Comparison of ENCODE assay signal across 25 cellular contexts in genomic region chr13:46388308-46388707, GRCh38. TPM values are rescaled to one million over a fixed set of nuclear protein-coding genes. Genes with fewer than 3 reads are reported as not detected.
DNase-seq lines count a peak whose midpoint lies in the region; ATAC-seq, FAIRE-seq and TF ChIP-seq lines count a peak whose summit lies in the region.
"Had no signal": no experiment of that assay in that cellular context is flagged by ENCODE, and none has a peak within 500 bp of the region (broad histone marks: within the 10 kb centered on the region; RNA-seq: fewer than 3 reads in every experiment).

No MANE protein-coding gene starts in this region.

- no peak overlapping the region for H3K4me3 ChIP-seq in CD8-positive, alpha-beta memory T cell (ENCODE audit: low read length)

- peaks cover 15% of the 10 kb centered on the region for H3K4me1 ChIP-seq in CD8-positive, alpha-beta memory T cell (ENCODE audit: insufficient read depth, low read length)
- H3K4me1 ChIP-seq: neural progenitor cell, psoas muscle had no signal

- H3K27me3 Mint-ChIP-seq in CD8-positive, alpha-beta memory T cell, result peaks cover 23 to 49% of the 10 kb centered on the region in 2 donors
- peaks cover 38% of the 10 kb centered on the region for H3K27me3 Mint-ChIP-seq in T-helper 17 cell
- peaks cover 59% of the 10 kb centered on the region for H3K27me3 Mint-ChIP-seq in nephron (ENCODE audit: low read depth)

- H3K9me3 Mint-ChIP-seq in CD8-positive, alpha-beta memory T cell, result no peaks in the 10 kb centered on the region
- H3K9me3 Mint-ChIP-seq in nephron, result no peaks in the 10 kb centered on the region
- H3K9me3 Mint-ChIP-seq: activated T-helper 2 cell treated with anti-CD3 and anti-CD28 coated beads, Interferon-gamma antibody, Interleukin-2, Interleukin-4, amounts not matched to agents 10 μg/mL and 5 μg/mL and 100 μg/mL, durations not matched to agents 14 hours and 24 hours and 36 hours; neural progenitor cell had no signal

- no peaks in the 10 kb centered on the region for H3K36me3 ChIP-seq in CD8-positive, alpha-beta memory T cell (ENCODE audit: insufficient read depth, low read length)
- H3K36me3 ChIP-seq: cardiac muscle cell, neural progenitor cell, spleen had no signal

- no peak for DNase-seq in CD8-positive, alpha-beta memory T cell
- DNase-seq in GM12892 (ENCODE audit: insufficient read length), result no peak
- no peak for DNase-seq in T-helper 17 cell
- no peak for DNase-seq in iPS-NIHi7 (ENCODE audit: extremely low spot score)
- no peak for DNase-seq in NCI-H2107 (lab: John Stamatoyannopoulos, UW)
- DNase-seq: activated CD4-positive, alpha-beta T cell treated with anti-CD3 and anti-CD28 coated beads for 4 hours; activated CD8-positive, alpha-beta memory T cell treated with anti-CD3 and anti-CD28 coated beads, Interleukin-2, amount 10 ng/mL, durations not matched to agents 7 days and 5 days; dorsolateral prefrontal cortex; IMR-90; kidney; NCI-H1694 treated with DMSO at 0.1 percent for 48 hours; NCI-H774; psoas muscle; stimulated activated CD8-positive, alpha-beta memory T cell treated with anti-CD3 and anti-CD28 coated beads, Interleukin-4, amount 100 ng/mL, for 48 hours had no signal

- H3K9me3 ChIP-seq in CD8-positive, alpha-beta memory T cell (ENCODE audit: low read length), result no peaks in the 10 kb centered on the region
- no peaks in the 10 kb centered on the region for H3K9me3 ChIP-seq in T-helper 17 cell (ENCODE audit: control insufficient read depth, low read length, poor library complexity, severe bottlenecking)
- H3K9me3 ChIP-seq: psoas muscle, spleen had no signal

- POLR2A ChIA-PET in CD8-positive, alpha-beta memory T cell (lab: Charles Lee), result no interaction called here

- CTCF ChIA-PET in CD8-positive, alpha-beta memory T cell (lab: Charles Lee), result no interaction called here

- ATAC-seq in T-helper 17 cell, result no peak
- ATAC-seq in HG03460 (IDR thresholded peaks at IDR 0.05; ENCODE audit: unreplicated experiment), result no peak
- ATAC-seq: Panc1, psoas muscle had no signal

- peaks cover 15% of the 10 kb centered on the region for H3K27me3 ChIP-seq in CD8-positive, alpha-beta memory T cell (ENCODE audit: insufficient read depth, low read length, poor library complexity, severe bottlenecking)

- peak overlapping the region in 5 of 7 donors; percentile 16 to 52 (median 33) for H3K4me3 Mint-ChIP-seq in CD8-positive, alpha-beta memory T cell
- peak overlapping the region; percentile 5 for H3K4me3 Mint-ChIP-seq in T-helper 17 cell
- H3K4me3 Mint-ChIP-seq in nephron, result peak overlapping the region; percentile 30 to 52 (median 46)

- H3K36me3 Mint-ChIP-seq in CD8-positive, alpha-beta memory T cell, result no peaks in the 10 kb centered on the region
- H3K36me3 Mint-ChIP-seq in T-helper 17 cell (ENCODE audit: low read depth) (no peaks in the 10 kb centered on the region), nephron (ENCODE audit: low read depth) (no peaks in the 10 kb centered on the region)
- H3K36me3 Mint-ChIP-seq: activated CD8-positive, alpha-beta memory T cell treated with anti-CD3 and anti-CD28 coated beads, Interleukin-2, amount 10 ng/mL, durations not matched to agents 7 days and 5 days; neural progenitor cell had no signal

- TF ChIP-seq CTCF in nephron (IDR thresholded peaks at IDR 0.05; ENCODE audit: unreplicated experiment in 3 of 3), result no peak

- peaks cover 19 to 31% (median 28%) of the 10 kb centered on the region in 3 donors for H3K4me1 Mint-ChIP-seq in CD8-positive, alpha-beta memory T cell
- H3K4me1 Mint-ChIP-seq in T-helper 17 cell (peaks cover 13% of the 10 kb centered on the region), nephron (peaks cover 26% of the 10 kb centered on the region)

- no peak overlapping the region for H3K27ac ChIP-seq in CD8-positive, alpha-beta memory T cell (ENCODE audit: low read depth, low read length)
- H3K27ac ChIP-seq: cardiac muscle cell, epithelial cell of prostate, foreskin keratinocyte, HL-60, neural progenitor cell, psoas muscle had no signal

- FAIRE-seq in GM12892 (lab: Jason Lieb, UNC), result peak; percentile 73
- FAIRE-seq: kidney, TTC549 had no signal

- TF ChIP-seq POLR2A in GM12892 (IDR thresholded peaks at IDR 0.05; ENCODE audit: low read depth, low read length), result no peak

- H3K27ac Mint-ChIP-seq in CD8-positive, alpha-beta memory T cell, result no peak overlapping the region
- H3K27ac Mint-ChIP-seq in T-helper 17 cell (no peak overlapping the region), nephron (no peak overlapping the region)
- H3K27ac Mint-ChIP-seq: activated CD8-positive, alpha-beta memory T cell treated with anti-CD3 and anti-CD28 coated beads, Interleukin-2, amount 10 ng/mL, durations not matched to agents 7 days and 5 days; neural progenitor cell had no signal

RNA-seq across cellular contexts. Expression of gene RUBCNL, which starts 1.3 kb away (rescaled TPM):
- not detected for total RNA-seq in CD8-positive, alpha-beta memory T cell
- not detected for polyA plus RNA-seq in CD8-positive, alpha-beta memory T cell
- 15.0 TPM for polyA plus RNA-seq in GM12892 (2012; ENCODE audit: missing spikeins)
- total RNA-seq in T-helper 17 cell, result 1 to 10 TPM in 1 of 2 donors, under 1 TPM in 1; 0.13 to 5.8 TPM
- total RNA-seq: activated CD8-positive, alpha-beta memory T cell treated with anti-CD3 and anti-CD28 coated beads, Interleukin-2, amount 10 ng/mL, durations not matched to agents 7 days and 5 days; foreskin keratinocyte; IMR-90 had no signal
